11 cellular contexts compared by ENCODE assay signal in genomic region chr7:124566576-124566975, GRCh38.
DNase-seq lines count a peak whose midpoint lies in the region; ATAC-seq and TF ChIP-seq lines count a peak whose summit lies in the region.
"Had no signal": no experiment of that assay in that cellular context is flagged by ENCODE, and none has a peak within 500 bp of the region (broad histone marks: within the 10 kb centered on the region; RNA-seq: fewer than 3 reads in every experiment).

No MANE protein-coding gene starts in this region.

- peak; percentile 16 for DNase-seq in AG09319 (ENCODE audit: extremely low read depth, low read depth)
- DNase-seq in NCI-H226: peak; percentile 96
- peak; percentile 10 for DNase-seq in cerebellar cortex (ENCODE audit: low spot score)
- peak; percentile 75 for DNase-seq in islet precursor cell
- no peak for DNase-seq in NCI-H187 treated with DMSO at 0.1 percent for 48 hours (lab: John Stamatoyannopoulos, UW)
- DNase-seq in activated effector memory CD4-positive, alpha-beta T cell treated with anti-CD3 and anti-CD28 coated beads, Interleukin-2, amount 50 U/mL, for 16 hours: no peak
- DNase-seq: activated naive CD4-positive, alpha-beta T cell; DND-41; left ventricle myocardium inferior had no signal

- no peak for TF ChIP-seq CTCF in AG09319 (IDR thresholded peaks at IDR 0.05; ENCODE audit: low read depth, low read length)

- no peak for ATAC-seq in HG02642 (IDR thresholded peaks at IDR 0.05; ENCODE audit: poor library complexity, unreplicated experiment)
- ATAC-seq in HG03460 (IDR thresholded peaks at IDR 0.05; ENCODE audit: unreplicated experiment): no peak

Comparison
In these comparisons a context has a peak if more than half of its experiments do, and no peak if none do; other contexts are left out.
1. DNase-seq: peak in AG09319 (single experiment), NCI-H226 (single experiment), cerebellar cortex (single experiment) and islet precursor cell (single experiment); none in NCI-H187 treated with DMSO at 0.1 percent for 48 hours (single experiment) and activated effector memory CD4-positive, alpha-beta T cell treated with anti-CD3 and anti-CD28 coated beads, Interleukin-2, amount 50 U/mL, for 16 hours (single experiment).